In the genomic region with DNA sequence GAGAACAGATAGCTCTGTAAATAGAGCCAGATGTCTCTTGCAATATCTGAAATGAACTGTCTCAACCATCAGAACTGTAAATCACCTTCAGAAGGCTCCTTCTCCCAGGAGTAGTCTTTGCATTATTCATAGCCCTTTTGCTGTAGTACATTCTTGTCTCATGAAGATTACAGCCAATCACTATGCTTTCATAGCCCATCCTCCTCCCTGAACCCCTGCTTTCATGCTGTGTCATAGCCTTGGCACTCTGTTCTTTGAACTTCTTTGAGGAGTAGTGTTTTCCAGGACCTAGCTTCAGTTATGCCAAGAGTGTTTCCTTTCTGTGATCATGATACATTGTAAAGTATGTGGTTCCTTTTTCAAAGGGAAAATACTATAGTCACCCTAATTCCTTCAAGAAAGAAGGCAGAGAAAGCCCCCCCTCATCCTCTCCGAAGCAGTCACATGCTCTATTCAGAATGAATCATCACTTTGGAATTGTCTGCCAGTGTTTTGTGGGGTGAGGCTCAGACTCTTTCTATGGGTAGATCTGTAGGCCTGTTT, we compare ENCODE assay signal across 10 cellular contexts.
DNase-seq lines count a peak whose midpoint lies in the region; ATAC-seq, FAIRE-seq and TF ChIP-seq lines count a peak whose summit lies in the region.
"Had no signal": no experiment of that assay in that cellular context is flagged by ENCODE, and none has a peak within 500 bp of the region (broad histone marks: within the 10 kb centered on the region; RNA-seq: fewer than 3 reads in every experiment).

No MANE protein-coding gene starts in this region.

- peak; percentile 84 for FAIRE-seq in A549 (lab: Jason Lieb, UNC)

- H3K36me3 ChIP-seq in breast epithelium (no peaks in the 10 kb centered on the region), lower lobe of right lung (no peaks in the 10 kb centered on the region), esophagus muscularis mucosa (no peaks in the 10 kb centered on the region)

- WGBS in A549 (ENCODE audit: missing lambda C conversion rate): 0% methylated on average over 1 of the region's 1 CpG
- WGBS in esophagus muscularis mucosa: 0% methylated on average over 1 of the region's 1 CpG

- intact Hi-C loops in breast epithelium (cut with DNase I; ENCODE audit: low total_unique reads): no loop called here
- intact Hi-C loops in lower lobe of right lung (cut with DNase I): no loop called here
- intact Hi-C loops in esophagus muscularis mucosa (cut with DNase I): no loop called here

- CTCF ChIA-PET in A549 (lab: Yijun Ruan, JAX): no interaction called here

- H3K27ac ChIP-seq in A549 (peak overlapping the region; percentile 78 to 86), breast epithelium (peak overlapping the region; percentile 11 to 52), lower lobe of right lung (no peak overlapping the region), esophagus muscularis mucosa (replicated peaks in 1 of 4) (peak overlapping the region in 2 of 4 donors; percentile 15 to 26)

- H3K9me3 ChIP-seq in A549 (no peaks in the 10 kb centered on the region), breast epithelium (no peaks in the 10 kb centered on the region), lower lobe of right lung (no peaks in the 10 kb centered on the region), esophagus muscularis mucosa (no peaks in the 10 kb centered on the region)
- H3K9me3 ChIP-seq: Caco-2 had no signal

- TF ChIP-seq EP300 in A549 (IDR thresholded peaks at IDR 0.05): no peak
- TF ChIP-seq EP300 in esophagus muscularis mucosa (IDR thresholded peaks at IDR 0.05): no peak

- TF ChIP-seq POLR2A in A549 (IDR thresholded peaks at IDR 0.05; ENCODE audit: low read length): no peak
- no peak for TF ChIP-seq POLR2A in breast epithelium (IDR thresholded peaks at IDR 0.05)
- no peak for TF ChIP-seq POLR2A in esophagus muscularis mucosa (IDR thresholded peaks at IDR 0.05; ENCODE audit: low read depth)

- TF ChIP-seq CTCF in A549 (IDR thresholded peaks at IDR 0.05): no peak
- TF ChIP-seq CTCF in breast epithelium (IDR thresholded peaks at IDR 0.05): no peak
- TF ChIP-seq CTCF in lower lobe of right lung (IDR thresholded peaks at IDR 0.05): no peak
- no peak for TF ChIP-seq CTCF in esophagus muscularis mucosa (IDR thresholded peaks at IDR 0.05)

- POLR2A ChIA-PET in A549 (lab: Yijun Ruan, JAX): no interaction called here

- no peak for TF ChIP-seq RAD21 in A549 (conservative IDR thresholded peaks at IDR 0.05 in 1 of 2, IDR thresholded peaks at IDR 0.05 in 1 of 2)

- H3K4me3 ChIP-seq in A549 (no peak overlapping the region), breast epithelium (no peak overlapping the region), lower lobe of right lung (no peak overlapping the region), esophagus muscularis mucosa (no peak overlapping the region)

- peak overlapping the region; percentile 56 for H3K4me2 ChIP-seq in A549

- no peaks in the 10 kb centered on the region for H3K27me3 ChIP-seq in breast epithelium
- no peaks in the 10 kb centered on the region for H3K27me3 ChIP-seq in lower lobe of right lung (ENCODE audit: low read depth)
- H3K27me3 ChIP-seq in esophagus muscularis mucosa: no peaks in the 10 kb centered on the region

- peak; percentile 93 to 95 for ATAC-seq in A549
- peak; percentile 44 to 63 for ATAC-seq in lower lobe of right lung

- DNase-seq in A549 (ENCODE audit: low read depth in 1 of 2, low spot score in 1 of 2) (peak; percentile 33 to 61), HT-29 (ENCODE audit: low spot score) (peak; percentile 17), breast epithelium (ENCODE audit: low spot score in 2 of 2) (no peak), lower lobe of right lung (no peak), esophagus muscularis mucosa (ENCODE audit: extremely low spot score) (no peak), NAMALWA (ENCODE audit: low spot score) (no peak), NCI-H524 treated with DMSO at 0.1 percent for 48 hours (lab: John Stamatoyannopoulos, UW) (no peak)
- DNase-seq in activated effector memory CD4-positive, alpha-beta T cell treated with Interleukin-2 at 50 U/mL for 16 hours: no peak
- DNase-seq: activated CD4-positive, alpha-beta T cell treated with anti-CD3 and anti-CD28 coated beads, Interleukin-2, amount 10 ng/mL, durations not matched to agents 7 days and 5 days; Caco-2 had no signal

- H3K4me1 ChIP-seq in A549: peaks cover 22% of the 10 kb centered on the region
- no peaks in the 10 kb centered on the region for H3K4me1 ChIP-seq in breast epithelium
- peaks cover 10% of the 10 kb centered on the region for H3K4me1 ChIP-seq in lower lobe of right lung
- H3K4me1 ChIP-seq in esophagus muscularis mucosa: peaks cover 0 to 17% (median 12%) of the 10 kb centered on the region in 4 donors
- H3K4me1 ChIP-seq: Caco-2 had no signal

TF ChIP-seq in A549, 52 proteins besides CTCF, POLR2A, EP300 and RAD21:
- TF ChIP-seq, protein P1, sequence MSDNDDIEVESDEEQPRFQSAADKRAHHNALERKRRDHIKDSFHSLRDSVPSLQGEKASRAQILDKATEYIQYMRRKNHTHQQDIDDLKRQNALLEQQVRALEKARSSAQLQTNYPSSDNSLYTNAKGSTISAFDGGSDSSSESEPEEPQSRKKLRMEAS (IDR thresholded peaks at IDR 0.05): peak; percentile 39; the same call in 1 of the 2 replicates
- TF ChIP-seq, protein P2, sequence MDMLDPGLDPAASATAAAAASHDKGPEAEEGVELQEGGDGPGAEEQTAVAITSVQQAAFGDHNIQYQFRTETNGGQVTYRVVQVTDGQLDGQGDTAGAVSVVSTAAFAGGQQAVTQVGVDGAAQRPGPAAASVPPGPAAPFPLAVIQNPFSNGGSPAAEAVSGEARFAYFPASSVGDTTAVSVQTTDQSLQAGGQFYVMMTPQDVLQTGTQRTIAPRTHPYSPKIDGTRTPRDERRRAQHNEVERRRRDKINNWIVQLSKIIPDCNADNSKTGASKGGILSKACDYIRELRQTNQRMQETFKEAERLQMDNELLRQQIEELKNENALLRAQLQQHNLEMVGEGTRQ (IDR thresholded peaks at IDR 0.05): peak; percentile 52
- TF ChIP-seq NR3C1 (IDR thresholded peaks at IDR 0.05) (no peak), FOSL2 (IDR thresholded peaks at IDR 0.05) (0 out of 2 replicates have a peak, but pooled peaks have one; percentile 7), FOSL2 (CRISPR knock-in tag; IDR thresholded peaks at IDR 0.05) (peak; percentile 73), JUNB (IDR thresholded peaks at IDR 0.05) (peak; percentile 48)
- TF ChIP-seq, protein P3, sequence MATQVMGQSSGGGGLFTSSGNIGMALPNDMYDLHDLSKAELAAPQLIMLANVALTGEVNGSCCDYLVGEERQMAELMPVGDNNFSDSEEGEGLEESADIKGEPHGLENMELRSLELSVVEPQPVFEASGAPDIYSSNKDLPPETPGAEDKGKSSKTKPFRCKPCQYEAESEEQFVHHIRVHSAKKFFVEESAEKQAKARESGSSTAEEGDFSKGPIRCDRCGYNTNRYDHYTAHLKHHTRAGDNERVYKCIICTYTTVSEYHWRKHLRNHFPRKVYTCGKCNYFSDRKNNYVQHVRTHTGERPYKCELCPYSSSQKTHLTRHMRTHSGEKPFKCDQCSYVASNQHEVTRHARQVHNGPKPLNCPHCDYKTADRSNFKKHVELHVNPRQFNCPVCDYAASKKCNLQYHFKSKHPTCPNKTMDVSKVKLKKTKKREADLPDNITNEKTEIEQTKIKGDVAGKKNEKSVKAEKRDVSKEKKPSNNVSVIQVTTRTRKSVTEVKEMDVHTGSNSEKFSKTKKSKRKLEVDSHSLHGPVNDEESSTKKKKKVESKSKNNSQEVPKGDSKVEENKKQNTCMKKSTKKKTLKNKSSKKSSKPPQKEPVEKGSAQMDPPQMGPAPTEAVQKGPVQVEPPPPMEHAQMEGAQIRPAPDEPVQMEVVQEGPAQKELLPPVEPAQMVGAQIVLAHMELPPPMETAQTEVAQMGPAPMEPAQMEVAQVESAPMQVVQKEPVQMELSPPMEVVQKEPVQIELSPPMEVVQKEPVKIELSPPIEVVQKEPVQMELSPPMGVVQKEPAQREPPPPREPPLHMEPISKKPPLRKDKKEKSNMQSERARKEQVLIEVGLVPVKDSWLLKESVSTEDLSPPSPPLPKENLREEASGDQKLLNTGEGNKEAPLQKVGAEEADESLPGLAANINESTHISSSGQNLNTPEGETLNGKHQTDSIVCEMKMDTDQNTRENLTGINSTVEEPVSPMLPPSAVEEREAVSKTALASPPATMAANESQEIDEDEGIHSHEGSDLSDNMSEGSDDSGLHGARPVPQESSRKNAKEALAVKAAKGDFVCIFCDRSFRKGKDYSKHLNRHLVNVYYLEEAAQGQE (IDR thresholded peaks at IDR 0.05): no peak

Comparison
In these comparisons a context has a peak if more than half of its experiments do, and no peak if none do; other contexts are left out.
1. DNase-seq: peak in A549 (2 of 2) and HT-29 (single experiment); none in breast epithelium (0 of 2), lower lobe of right lung (single experiment), activated effector memory CD4-positive, alpha-beta T cell treated with Interleukin-2 at 50 U/mL for 16 hours (single experiment), esophagus muscularis mucosa (single experiment), NAMALWA (single experiment) and NCI-H524 treated with DMSO at 0.1 percent for 48 hours (single experiment).